ENCODE assay signal across 8 cellular contexts in the genomic region with DNA sequence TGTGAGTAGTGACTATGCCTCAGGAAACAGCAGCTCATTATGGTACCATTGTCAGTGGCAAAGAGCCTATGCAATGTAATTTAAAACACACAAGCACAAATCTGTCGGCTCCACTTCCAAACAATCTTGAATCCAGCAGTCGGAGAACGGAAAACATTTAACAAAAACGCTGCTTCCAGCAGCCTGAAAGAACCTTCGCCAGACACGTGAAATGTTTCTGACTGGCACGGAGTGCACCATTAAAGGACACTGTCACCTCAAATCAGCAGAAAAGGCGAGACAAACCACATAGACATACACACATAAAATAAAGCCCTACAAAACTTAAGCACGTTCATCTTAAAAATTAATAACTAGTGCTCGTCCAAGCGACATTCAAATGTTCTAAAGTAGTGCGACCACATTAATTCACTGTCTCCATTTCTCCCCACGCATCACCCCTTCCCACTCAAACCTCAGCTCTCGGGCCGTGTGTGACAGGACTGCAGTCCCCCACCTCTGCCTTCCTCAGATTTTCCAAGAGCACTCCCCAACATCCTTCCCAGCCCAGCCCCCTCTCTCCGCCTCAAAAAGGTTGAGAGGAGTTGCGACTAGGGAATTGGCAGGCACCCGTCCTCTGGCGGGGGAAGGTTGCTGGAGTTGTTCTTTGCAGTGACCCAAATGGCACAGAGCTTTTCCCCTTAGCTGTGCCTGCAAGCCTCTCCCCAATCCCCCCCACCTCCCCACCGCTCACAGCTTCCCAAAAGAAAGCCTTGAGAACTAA. TPM values are rescaled to one million over a fixed set of nuclear protein-coding genes. Genes with fewer than 3 reads are reported as not detected.
A peak's percentile ranks its signal among the peaks of the same experiment; 100 is the strongest.
DNase-seq lines count a peak whose midpoint lies in the region; ATAC-seq and TF ChIP-seq lines count a peak whose summit lies in the region.

No MANE protein-coding gene starts in this region.

- DNase-seq in BJ (ENCODE audit: low read depth) (no peak), HEK293T (ENCODE audit: extremely low spot score) (peak; percentile 32), fibroblast of gingiva (ENCODE audit: low read depth) (peak; percentile 29), aorta (peak; percentile 68 to 77), NCI-H1930 (lab: John Stamatoyannopoulos, UW) (no peak)
- DNase-seq in activated CD4-positive, alpha-beta memory T cell treated with anti-CD3 and anti-CD28 coated beads, Interleukin-2, amount 10 ng/mL, durations not matched to agents 7 days and 5 days = peak; percentile 34

- CTCF ChIA-PET in BJ (lab: Yijun Ruan, JAX) = interaction anchor here (0.7 to 1.8 kb wide), 2 partner anchors 154 to 162 kb away, joined by 3 to 5 read pairs; no protein-coding TSS in a partner anchor
- CTCF ChIA-PET in HEK293T (lab: Yijun Ruan, JAX) = interaction anchor here (1.1 to 1.3 kb wide), 2 partner anchors 169 to 204 kb away, joined by 3 to 4 read pairs; a partner anchor contains a TSS
- CTCF ChIA-PET in activated CD4-positive, alpha-beta memory T cell treated with anti-CD3 and anti-CD28 coated beads, Interleukin-2, amount 10 ng/mL, durations not matched to agents 7 days and 5 days (lab: Charles Lee) = interaction anchor here (0.7 to 3.6 kb wide), 6 partner anchors 9 to 179 kb away, joined by 3 to 15 read pairs (median 7); a partner anchor contains a TSS

- peaks cover 4% of the 10 kb centered on the region for H3F3A ChIP-seq in neural cell (ENCODE audit: insufficient read depth, low read length, poor library complexity, severe bottlenecking)

- ATAC-seq in aorta (ENCODE audit: low FRiP score) (peak; percentile 58), HG03354 (IDR thresholded peaks at IDR 0.05; ENCODE audit: poor library complexity, severe bottlenecking, unreplicated experiment) (no peak)

- H3K79me2 ChIP-seq in neural cell (replicated peaks; ENCODE audit: insufficient read depth, low read length) = peaks cover 65% of the 10 kb centered on the region

- peak overlapping the region; percentile 85 for H3K4me2 ChIP-seq in neural cell (ENCODE audit: low read length)

- peak overlapping the region; percentile 79 for H3K4me3 ChIP-seq in BJ (ENCODE audit: low read depth, low read length)
- H3K4me3 ChIP-seq in neural cell (ENCODE audit: low read length) = peak overlapping the region; percentile 75
- peak overlapping the region; percentile 71 to 76 for H3K4me3 ChIP-seq in aorta (ENCODE audit: low read length in 2 of 2)

- no peaks in the 10 kb centered on the region for H4K20me1 ChIP-seq in neural cell (ENCODE audit: insufficient read depth)

- H2AFZ ChIP-seq in neural cell (ENCODE audit: low read depth, low read length) = peak overlapping the region; percentile 54

- POLR2A ChIA-PET in BJ (lab: Charles Lee) (interaction anchor here (0.6 to 1.5 kb wide), 5 partner anchors 11 to 171 kb away, joined by 3 to 11 read pairs (median 4); a partner anchor contains a TSS), HEK293T (lab: Yijun Ruan, JAX) (interaction anchor here (1.0 to 2.9 kb wide), 11 partner anchors 8 to 171 kb away, joined by 3 to 10 read pairs (median 4); a partner anchor contains a TSS)
- POLR2A ChIA-PET in activated CD4-positive, alpha-beta memory T cell treated with anti-CD3 and anti-CD28 coated beads, Interleukin-2, amount 10 ng/mL, durations not matched to agents 7 days and 5 days (lab: Charles Lee) = interaction anchor here (0.6 to 6.9 kb wide), 23 partner anchors 8 to 215 kb away, joined by 3 to 171 read pairs (median 5); a partner anchor contains a TSS

- no peaks in the 10 kb centered on the region for H3K27me3 Mint-ChIP-seq in activated CD4-positive, alpha-beta memory T cell treated with anti-CD3 and anti-CD28 coated beads, Interleukin-2, amount 10 ng/mL, durations not matched to agents 7 days and 5 days

- H3K9ac ChIP-seq in neural cell (ENCODE audit: low read length) = peak overlapping the region; percentile 98

- TF ChIP-seq CTCF in BJ (IDR thresholded peaks at IDR 0.05; ENCODE audit: insufficient read depth, low read depth, low read length) = no peak
- no peak for TF ChIP-seq CTCF in neural cell (IDR thresholded peaks at IDR 0.05; ENCODE audit: poor library complexity, severe bottlenecking)

- no peak overlapping the region for H3K4me3 Mint-ChIP-seq in activated CD4-positive, alpha-beta memory T cell treated with anti-CD3 and anti-CD28 coated beads, Interleukin-2, amount 10 ng/mL, durations not matched to agents 7 days and 5 days

- H3K9me3 Mint-ChIP-seq in activated CD4-positive, alpha-beta memory T cell treated with anti-CD3 and anti-CD28 coated beads, Interleukin-2, amount 10 ng/mL, durations not matched to agents 7 days and 5 days = no peaks in the 10 kb centered on the region

- intact Hi-C loops in aorta (cut with DNase I) = loop anchor here (2.0 to 10.0 kb wide), 5 partner anchors 86 to 169 kb away; a partner anchor contains a TSS

- H3K36me3 ChIP-seq in BJ (ENCODE audit: control insufficient read depth, insufficient read depth, low read length) = no peaks in the 10 kb centered on the region; the same call in 1 of the 2 replicates
- H3K36me3 ChIP-seq in neural cell (ENCODE audit: insufficient read depth, low read length) = peaks cover 6% of the 10 kb centered on the region
- H3K36me3 ChIP-seq in aorta (ENCODE audit: control insufficient read depth in 1 of 2, insufficient read depth in 2 of 2, low read length in 1 of 2) = no peaks in the 10 kb centered on the region

- TF ChIP-seq EP300 in neural cell (conservative IDR thresholded peaks at IDR 0.05; ENCODE audit: poor library complexity, severe bottlenecking) = no peak

- H3K4me1 ChIP-seq in aorta (ENCODE audit: control insufficient read depth in 1 of 2, insufficient read depth in 2 of 2, low read length in 2 of 2) = peaks cover 2 to 5% of the 10 kb centered on the region in 2 donors

- no peaks in the 10 kb centered on the region for H3K9me2 ChIP-seq in neural cell (ENCODE audit: insufficient read depth, low read length)

- H3K27ac ChIP-seq in neural cell (ENCODE audit: low read length) (peak overlapping the region; percentile 93), aorta (ENCODE audit: low read depth in 1 of 2, low read length in 2 of 2) (peak overlapping the region; percentile 65 to 86)

- TF ChIP-seq RAD21 in neural cell (conservative IDR thresholded peaks at IDR 0.05) = peak; percentile 27

- no peaks in the 10 kb centered on the region for H3K27me3 ChIP-seq in BJ (ENCODE audit: control insufficient read depth, insufficient read depth, low read length)
- H3K27me3 ChIP-seq in neural cell (ENCODE audit: insufficient read depth, low read depth, low read length) = no peaks in the 10 kb centered on the region
- no peaks in the 10 kb centered on the region for H3K27me3 ChIP-seq in aorta (ENCODE audit: control insufficient read depth in 1 of 2, insufficient read depth in 2 of 2, low read length in 1 of 2)

- peaks cover 24% of the 10 kb centered on the region for H3K36me3 Mint-ChIP-seq in activated CD4-positive, alpha-beta memory T cell treated with anti-CD3 and anti-CD28 coated beads, Interleukin-2, amount 10 ng/mL, durations not matched to agents 7 days and 5 days (ENCODE audit: low read depth)

- peaks cover 44% of the 10 kb centered on the region for H3K4me1 Mint-ChIP-seq in activated CD4-positive, alpha-beta memory T cell treated with anti-CD3 and anti-CD28 coated beads, Interleukin-2, amount 10 ng/mL, durations not matched to agents 7 days and 5 days

- H3K9me3 ChIP-seq in neural cell (ENCODE audit: low read length) (no peaks in the 10 kb centered on the region), aorta (ENCODE audit: control insufficient read depth, low read length) (no peaks in the 10 kb centered on the region)

- 0% methylated on average over 20 of the region's 20 CpGs for WGBS in aorta, 2 donors

- H3K27ac Mint-ChIP-seq in activated CD4-positive, alpha-beta memory T cell treated with anti-CD3 and anti-CD28 coated beads, Interleukin-2, amount 10 ng/mL, durations not matched to agents 7 days and 5 days = no peak overlapping the region

TF ChIP-seq in HEK293T, 16 proteins besides CTCF, POLR2A, EP300 and RAD21:
- peak; percentile 52 for TF ChIP-seq L3MBTL2 (conservative IDR thresholded peaks at IDR 0.05)
- no peak for TF ChIP-seq SP1 (IDR thresholded peaks at IDR 0.05)

TF ChIP-seq in neural cell, 6 proteins besides CTCF, POLR2A, EP300 and RAD21 (continues in another document):
- TF ChIP-seq SMC3 (conservative IDR thresholded peaks at IDR 0.05; ENCODE audit: poor library complexity) (no peak), MXI1 (conservative IDR thresholded peaks at IDR 0.05; ENCODE audit: poor library complexity, severe bottlenecking) (peak; percentile 90), EZH2 (IDR thresholded peaks at IDR 0.05; ENCODE audit: borderline replicate concordance, insufficient read depth, low read length, poor library complexity, severe bottlenecking) (no peak), TAF1 (IDR thresholded peaks at IDR 0.05; ENCODE audit: low read depth) (peak; percentile 21)
- TF ChIP-seq, protein P1, sequence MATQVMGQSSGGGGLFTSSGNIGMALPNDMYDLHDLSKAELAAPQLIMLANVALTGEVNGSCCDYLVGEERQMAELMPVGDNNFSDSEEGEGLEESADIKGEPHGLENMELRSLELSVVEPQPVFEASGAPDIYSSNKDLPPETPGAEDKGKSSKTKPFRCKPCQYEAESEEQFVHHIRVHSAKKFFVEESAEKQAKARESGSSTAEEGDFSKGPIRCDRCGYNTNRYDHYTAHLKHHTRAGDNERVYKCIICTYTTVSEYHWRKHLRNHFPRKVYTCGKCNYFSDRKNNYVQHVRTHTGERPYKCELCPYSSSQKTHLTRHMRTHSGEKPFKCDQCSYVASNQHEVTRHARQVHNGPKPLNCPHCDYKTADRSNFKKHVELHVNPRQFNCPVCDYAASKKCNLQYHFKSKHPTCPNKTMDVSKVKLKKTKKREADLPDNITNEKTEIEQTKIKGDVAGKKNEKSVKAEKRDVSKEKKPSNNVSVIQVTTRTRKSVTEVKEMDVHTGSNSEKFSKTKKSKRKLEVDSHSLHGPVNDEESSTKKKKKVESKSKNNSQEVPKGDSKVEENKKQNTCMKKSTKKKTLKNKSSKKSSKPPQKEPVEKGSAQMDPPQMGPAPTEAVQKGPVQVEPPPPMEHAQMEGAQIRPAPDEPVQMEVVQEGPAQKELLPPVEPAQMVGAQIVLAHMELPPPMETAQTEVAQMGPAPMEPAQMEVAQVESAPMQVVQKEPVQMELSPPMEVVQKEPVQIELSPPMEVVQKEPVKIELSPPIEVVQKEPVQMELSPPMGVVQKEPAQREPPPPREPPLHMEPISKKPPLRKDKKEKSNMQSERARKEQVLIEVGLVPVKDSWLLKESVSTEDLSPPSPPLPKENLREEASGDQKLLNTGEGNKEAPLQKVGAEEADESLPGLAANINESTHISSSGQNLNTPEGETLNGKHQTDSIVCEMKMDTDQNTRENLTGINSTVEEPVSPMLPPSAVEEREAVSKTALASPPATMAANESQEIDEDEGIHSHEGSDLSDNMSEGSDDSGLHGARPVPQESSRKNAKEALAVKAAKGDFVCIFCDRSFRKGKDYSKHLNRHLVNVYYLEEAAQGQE (IDR thresholded peaks at IDR 0.05; ENCODE audit: borderline replicate concordance) = peak; percentile 73

RNA-seq across cellular contexts. Expression of a gene that starts 0.6 kb away (rescaled TPM):
- 14.0 and 15.9 TPM in 2 replicates for polyA plus RNA-seq in BJ (2011; rRNA removed)
- 10.3 and 12.8 TPM in 2 replicates for polyA minus RNA-seq in BJ (2011; rRNA and poly(A)+ RNA removed)
- total RNA-seq in activated CD4-positive, alpha-beta memory T cell treated with anti-CD3 and anti-CD28 coated beads, Interleukin-2, amount 10 ng/mL, durations not matched to agents 7 days and 5 days = 10 to 100 TPM in 1 of 2 experiments, 1 to 10 TPM in 1; 9.9 to 10.2 TPM
- 36.4 and 42.1 TPM in 2 replicates for polyA plus RNA-seq in neural cell
- polyA minus RNA-seq in neural cell = 85.7 and 109 TPM in 2 replicates
- total RNA-seq in aorta = 10 to 100 TPM; 20.3 to 44.1 TPM
- polyA plus RNA-seq in aorta = 1 to 10 TPM; 2.9 to 3.7 TPM

Comparison
In these comparisons a context has a peak if more than half of its experiments do, and no peak if none do; other contexts are left out.
1. DNase-seq: peak in HEK293T (single experiment), activated CD4-positive, alpha-beta memory T cell treated with anti-CD3 and anti-CD28 coated beads, Interleukin-2, amount 10 ng/mL, durations not matched to agents 7 days and 5 days (single experiment), fibroblast of gingiva (single experiment) and aorta (2 of 2); none in BJ (single experiment) and NCI-H1930 (0 of 2).
2. Peak in every context shown above with its lines, with median percentiles within 50 percentile points of each other: H3K4me3 ChIP-seq.